In the genomic region with DNA sequence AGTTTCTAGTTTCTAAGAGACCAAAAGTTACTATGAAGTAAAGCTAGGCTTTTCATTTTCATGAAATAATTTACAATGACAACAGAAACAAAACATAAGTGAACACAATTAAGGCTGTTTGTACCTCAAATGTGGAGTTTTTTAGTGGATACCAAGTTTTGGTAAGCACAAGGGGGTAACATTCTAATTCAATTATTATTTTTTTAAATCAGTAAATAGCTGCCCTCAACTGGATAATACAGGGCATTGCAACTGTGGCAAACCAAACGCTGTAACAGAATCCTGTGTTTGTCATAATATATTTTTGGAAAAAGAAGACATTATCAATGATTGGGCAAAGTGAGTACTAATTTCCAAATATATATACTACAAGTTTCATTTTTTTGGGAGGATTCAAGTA, we compare ENCODE assay signal across 9 cellular contexts.
A peak's percentile ranks its signal among the peaks of the same experiment; 100 is the strongest.
DNase-seq lines count a peak whose midpoint lies in the region; ATAC-seq, FAIRE-seq and TF ChIP-seq lines count a peak whose summit lies in the region.
"Had no signal": no experiment of that assay in that cellular context is flagged by ENCODE, and none has a peak within 500 bp of the region (broad histone marks: within the 10 kb centered on the region; RNA-seq: fewer than 3 reads in every experiment).

No MANE protein-coding gene starts in this region.

- no peak overlapping the region for H3K27ac ChIP-seq in AG04450 (ENCODE audit: low read depth, low read length)
- no peak overlapping the region for H3K27ac ChIP-seq in VCaP
- no peak overlapping the region for H3K27ac ChIP-seq in kidney (ENCODE audit: low read depth in 2 of 2, low read length in 2 of 2)

- DNase-seq in AG04450 (ENCODE audit: low read depth, low spot score) (no peak), GM19239 (ENCODE audit: insufficient read length, low spot score) (no peak), kidney (no peak), pons (ENCODE audit: low spot score) (no peak), HTR-8/SVneo (ENCODE audit: insufficient read length, low spot score) (no peak)
- DNase-seq: aorta had no signal

- H3K27me3 ChIP-seq in AG04450 (ENCODE audit: control insufficient read depth, insufficient read depth, low read length) = no peaks in the 10 kb centered on the region

- ATAC-seq in GM18861 (IDR thresholded peaks at IDR 0.05; ENCODE audit: unreplicated experiment) = no peak
- ATAC-seq in HG03039 (IDR thresholded peaks at IDR 0.05; ENCODE audit: unreplicated experiment) = no peak

- no peaks in the 10 kb centered on the region for H3K36me3 ChIP-seq in kidney (ENCODE audit: control insufficient read depth in 1 of 2, insufficient read depth in 2 of 2, low read length in 2 of 2)

- CTCF ChIA-PET in AG04450 (lab: Charles Lee) = interaction anchor here (0.5 to 2.0 kb wide), 11 partner anchors 10 to 1954 kb away, joined by 3 to 18 read pairs (median 3); no protein-coding TSS in a partner anchor

- H3K4me1 ChIP-seq in kidney (ENCODE audit: control insufficient read depth in 1 of 2, insufficient read depth in 1 of 2, low read depth in 1 of 2, low read length in 2 of 2) = no peaks in the 10 kb centered on the region

- H3K9ac ChIP-seq in kidney (ENCODE audit: low read length in 2 of 2) = no peak overlapping the region

- intact Hi-C loops in kidney (cut with DNase I) = no loop called here

- no peaks in the 10 kb centered on the region for H3K9me3 ChIP-seq in AG04450 (ENCODE audit: control insufficient read depth, insufficient read depth, low read length)
- no peaks in the 10 kb centered on the region for H3K9me3 ChIP-seq in kidney (ENCODE audit: control insufficient read depth in 1 of 2, low read length in 2 of 2)

- FAIRE-seq in GM19239 (lab: Jason Lieb, UNC) = peak; percentile 79
- peak; percentile 80 for FAIRE-seq in kidney (lab: Jason Lieb, UNC)
- no peak for FAIRE-seq in HTR-8/SVneo (lab: Jason Lieb, UNC)

- no peak overlapping the region for H3K4me3 ChIP-seq in AG04450 (ENCODE audit: low read depth, low read length)
- H3K4me3 ChIP-seq in kidney (ENCODE audit: low read length in 2 of 2) = no peak overlapping the region

- TF ChIP-seq CTCF in AG04450 (IDR thresholded peaks at IDR 0.05; ENCODE audit: low read depth, low read length) (peak; percentile 66), VCaP (conservative IDR thresholded peaks at IDR 0.05) (peak; percentile 81), kidney (IDR thresholded peaks at IDR 0.05; ENCODE audit: borderline replicate concordance, extremely low read depth, insufficient read depth) (peak; percentile 64)

- POLR2A ChIA-PET in AG04450 (lab: Yijun Ruan, JAX) = no interaction called here
